Comparison of ENCODE assay signal across 6 cellular contexts in genomic region chr12:55818140-55818728, GRCh38. TPM values are rescaled to one million over a fixed set of nuclear protein-coding genes. Genes with fewer than 3 reads are reported as not detected.
DNase-seq lines count a peak whose midpoint lies in the region; ATAC-seq and TF ChIP-seq lines count a peak whose summit lies in the region.

No MANE protein-coding gene starts in this region.

- peak overlapping the region; percentile 86 for H3K4me3 ChIP-seq in AG04450 (ENCODE audit: low read depth, low read length)
- peak overlapping the region; percentile 43 for H3K4me3 ChIP-seq in hepatocyte

- peak overlapping the region; percentile 59 for H3K27ac ChIP-seq in AG04450 (ENCODE audit: low read depth, low read length)
- peak overlapping the region; percentile 28 for H3K27ac ChIP-seq in hepatocyte

- peak overlapping the region; percentile 33 for H2AFZ ChIP-seq in hepatocyte

- no peak for TF ChIP-seq CTCF in AG04450 (IDR thresholded peaks at IDR 0.05; ENCODE audit: low read depth, low read length)
- no peak for TF ChIP-seq CTCF in hepatocyte (IDR thresholded peaks at IDR 0.05; ENCODE audit: poor library complexity)

- H3K9me2 ChIP-seq in hepatocyte (replicated peaks; ENCODE audit: insufficient read depth): no peaks in the 10 kb centered on the region

- H3K79me2 ChIP-seq in hepatocyte: peaks cover 55% of the 10 kb centered on the region

- H3K36me3 ChIP-seq in hepatocyte (replicated peaks; ENCODE audit: insufficient read depth, low read depth): no peaks in the 10 kb centered on the region

- DNase-seq in AG04450 (ENCODE audit: low read depth, low spot score): no peak
- DNase-seq in OCI-M1 (lab: John Stamatoyannopoulos, UW): peak; percentile 89
- DNase-seq in hepatocyte (ENCODE audit: low spot score): no peak
- DNase-seq in central memory CD4-positive, alpha-beta T cell: no peak
- no peak for DNase-seq in NCI-H510A treated with DMSO at 0.1 percent for 48 hours (lab: John Stamatoyannopoulos, UW)

- WGBS in hepatocyte (ENCODE audit: low lambda C conversion rate, missing lambda C conversion rate): 7% methylated on average over 14 of the region's 17 CpGs

- POLR2A ChIA-PET in AG04450 (lab: Yijun Ruan, JAX): interaction anchor here (0.6 to 2.7 kb wide), 15 partner anchors 11 to 156 kb away, joined by 3 to 30 read pairs (median 4); partner anchors contain the start of genes DNAJC14 and RAB5B

- peak overlapping the region; percentile 87 for H3K4me2 ChIP-seq in hepatocyte

- H3K4me1 ChIP-seq in hepatocyte (ENCODE audit: insufficient read depth): peaks cover 8% of the 10 kb centered on the region

- H3K9me3 ChIP-seq in AG04450 (ENCODE audit: control insufficient read depth, insufficient read depth, low read length): no peaks in the 10 kb centered on the region
- H3K9me3 ChIP-seq in hepatocyte (ENCODE audit: low read depth): no peaks in the 10 kb centered on the region

- ATAC-seq in GM21576 (IDR thresholded peaks at IDR 0.05; ENCODE audit: unreplicated experiment): peak; percentile 17

- peaks cover 36% of the 10 kb centered on the region for H4K20me1 ChIP-seq in hepatocyte (ENCODE audit: insufficient read depth, poor library complexity, severe bottlenecking)

- CTCF ChIA-PET in AG04450 (lab: Charles Lee): interaction anchor here (0.9 to 5.3 kb wide), 11 partner anchors 15 to 122 kb away, joined by 3 to 31 read pairs (median 5); no protein-coding TSS in a partner anchor

- H3K27me3 ChIP-seq in AG04450 (ENCODE audit: control insufficient read depth, insufficient read depth, low read length) (no peaks in the 10 kb centered on the region), hepatocyte (no peaks in the 10 kb centered on the region)

RNA-seq across cellular contexts. Expression of gene ORMDL2, which starts 0.4 kb away (rescaled TPM):
- polyA plus RNA-seq in AG04450 (2011; rRNA removed) (40.9 and 49.3 TPM in 2 replicates), hepatocyte (93.0 and 106 TPM in 2 replicates)
- polyA minus RNA-seq in AG04450 (2011; rRNA and poly(A)+ RNA removed): 50.3 and 57.7 TPM in 2 replicates
- 28.6 and 34.2 TPM in 2 replicates for total RNA-seq in hepatocyte

RNA-seq across cellular contexts. Expression of gene SARNP, which starts 0.7 kb away (rescaled TPM):
- polyA plus RNA-seq in AG04450 (2011; rRNA removed) (129 and 178 TPM in 2 replicates), hepatocyte (103 and 117 TPM in 2 replicates)
- polyA minus RNA-seq in AG04450 (2011; rRNA and poly(A)+ RNA removed): 19.0 and 29.3 TPM in 2 replicates
- 84.2 and 118 TPM in 2 replicates for total RNA-seq in hepatocyte

RNA-seq across cellular contexts. Expression of gene DNAJC14, which starts 11.2 kb away (rescaled TPM):
- 10.9 and 15.0 TPM in 2 replicates for polyA plus RNA-seq in AG04450 (2011; rRNA removed)
- 12.3 and 16.6 TPM in 2 replicates for polyA minus RNA-seq in AG04450 (2011; rRNA and poly(A)+ RNA removed)
- 29.4 and 43.4 TPM in 2 replicates for total RNA-seq in hepatocyte
- 24.5 and 26.5 TPM in 2 replicates for polyA plus RNA-seq in hepatocyte

RNA-seq across cellular contexts. Expression of gene MMP19, which starts 24.5 kb away (rescaled TPM):
- 43.8 and 46.3 TPM in 2 replicates for polyA plus RNA-seq in AG04450 (2011; rRNA removed)
- polyA minus RNA-seq in AG04450 (2011; rRNA and poly(A)+ RNA removed): 14.9 and 22.3 TPM in 2 replicates
- total RNA-seq in hepatocyte: 6.1 and 6.4 TPM in 2 replicates
- 10.8 and 16.4 TPM in 2 replicates for polyA plus RNA-seq in hepatocyte
